Comparison of ENCODE assay signal across 1 cellular context in the genomic region with DNA sequence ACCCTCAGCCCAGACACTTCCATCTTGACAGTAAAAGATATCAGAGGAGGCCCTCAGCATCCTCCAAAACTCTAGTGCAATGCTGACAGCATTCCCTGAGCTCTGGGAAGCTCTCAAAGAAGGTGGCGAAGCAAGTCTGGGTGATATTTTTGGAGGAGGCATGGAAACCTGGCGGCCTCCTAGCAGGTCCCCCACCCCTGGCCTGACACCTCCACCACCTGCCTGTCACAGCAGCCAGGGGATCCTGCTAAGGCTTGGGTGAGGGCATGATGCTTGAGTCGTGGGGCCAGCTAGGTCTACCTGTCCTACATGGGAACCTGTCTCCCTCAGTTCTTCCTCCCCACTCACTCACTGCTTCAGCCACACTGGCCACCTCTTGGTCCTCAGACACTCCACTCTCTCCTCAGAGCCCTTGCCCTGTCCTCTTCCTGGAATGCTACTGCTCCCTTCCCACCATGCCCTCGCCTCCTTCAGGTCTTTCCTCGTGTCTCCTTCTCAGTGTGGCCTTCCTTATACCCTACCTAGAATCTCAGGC.
TF ChIP-seq lines count a peak whose summit lies in the region.

No MANE protein-coding gene starts in this region.

TF ChIP-seq in IMR-90, 13 proteins besides CTCF, POLR2A, EP300 and RAD21:
- TF ChIP-seq NFE2L2 (IDR thresholded peaks at IDR 0.05; ENCODE audit: low read depth, low read length) (no peak), FOS (IDR thresholded peaks at IDR 0.05; ENCODE audit: low read depth, low read length) (no peak), MAFK (IDR thresholded peaks at IDR 0.05; ENCODE audit: low read depth, low read length) (no peak), RCOR1 (IDR thresholded peaks at IDR 0.05; ENCODE audit: insufficient replicate concordance, low read length) (no peak), CEBPB (IDR thresholded peaks at IDR 0.05; ENCODE audit: low read depth, low read length) (no peak), SMC3 (IDR thresholded peaks at IDR 0.05; ENCODE audit: low read depth, low read length) (no peak), CHD1 (IDR thresholded peaks at IDR 0.05; ENCODE audit: low read depth, low read length) (no peak), BHLHE40 (IDR thresholded peaks at IDR 0.05; ENCODE audit: low read depth, low read length) (no peak), RFX5 (IDR thresholded peaks at IDR 0.05; ENCODE audit: low read depth, low read length) (no peak), MAZ (IDR thresholded peaks at IDR 0.05; ENCODE audit: borderline replicate concordance, low read depth, low read length) (no peak), MXI1 (IDR thresholded peaks at IDR 0.05; ENCODE audit: borderline replicate concordance, low read depth, low read length) (no peak)
- TF ChIP-seq, protein P1, sequence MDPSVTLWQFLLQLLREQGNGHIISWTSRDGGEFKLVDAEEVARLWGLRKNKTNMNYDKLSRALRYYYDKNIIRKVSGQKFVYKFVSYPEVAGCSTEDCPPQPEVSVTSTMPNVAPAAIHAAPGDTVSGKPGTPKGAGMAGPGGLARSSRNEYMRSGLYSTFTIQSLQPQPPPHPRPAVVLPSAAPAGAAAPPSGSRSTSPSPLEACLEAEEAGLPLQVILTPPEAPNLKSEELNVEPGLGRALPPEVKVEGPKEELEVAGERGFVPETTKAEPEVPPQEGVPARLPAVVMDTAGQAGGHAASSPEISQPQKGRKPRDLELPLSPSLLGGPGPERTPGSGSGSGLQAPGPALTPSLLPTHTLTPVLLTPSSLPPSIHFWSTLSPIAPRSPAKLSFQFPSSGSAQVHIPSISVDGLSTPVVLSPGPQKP (IDR thresholded peaks at IDR 0.05; ENCODE audit: borderline replicate concordance, low read depth, low read length): no peak
- TF ChIP-seq, protein P2, sequence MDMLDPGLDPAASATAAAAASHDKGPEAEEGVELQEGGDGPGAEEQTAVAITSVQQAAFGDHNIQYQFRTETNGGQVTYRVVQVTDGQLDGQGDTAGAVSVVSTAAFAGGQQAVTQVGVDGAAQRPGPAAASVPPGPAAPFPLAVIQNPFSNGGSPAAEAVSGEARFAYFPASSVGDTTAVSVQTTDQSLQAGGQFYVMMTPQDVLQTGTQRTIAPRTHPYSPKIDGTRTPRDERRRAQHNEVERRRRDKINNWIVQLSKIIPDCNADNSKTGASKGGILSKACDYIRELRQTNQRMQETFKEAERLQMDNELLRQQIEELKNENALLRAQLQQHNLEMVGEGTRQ (IDR thresholded peaks at IDR 0.05; ENCODE audit: low read depth, low read length): no peak
